In genomic region chr5:157166164-157166493, GRCh38 we compare ENCODE assay signal across 18 cellular contexts. TPM values are rescaled to one million over a fixed set of nuclear protein-coding genes. Genes with fewer than 3 reads are reported as not detected.
DNase-seq lines count a peak whose midpoint lies in the region; ATAC-seq, FAIRE-seq and TF ChIP-seq lines count a peak whose summit lies in the region.
"Had no signal": no experiment of that assay in that cellular context is flagged by ENCODE, and none has a peak within 500 bp of the region (broad histone marks: within the 10 kb centered on the region; RNA-seq: fewer than 3 reads in every experiment).

Gene GARIN3 (minus strand): TSS chr5:157166264. CDS start chr5:157166168, 96 bp downstream.

- H2AFZ ChIP-seq in GM12878 (ENCODE audit: control insufficient read depth, low read depth, low read length) = peak within 1 kb of the TSS; percentile 13; the same call in 1 of the 2 replicates

- CTCF ChIA-PET in GM12878 (lab: Yijun Ruan, JAX) = interaction anchor here (2.5 to 4.1 kb wide), 3 partner anchors 17 to 147 kb away, joined by 15 to 29 read pairs (median 27); no protein-coding TSS in a partner anchor

- H3K9ac ChIP-seq in GM12878 (ENCODE audit: control insufficient read depth, insufficient read depth, low read length) = no peak within 1 kb of the TSS

- no peak for DNase-seq in activated naive CD4-positive, alpha-beta T cell treated with anti-CD3 and anti-CD28 coated beads, Interleukin-2, amount 50 U/mL, for 16 hours
- no peak for DNase-seq in T-helper 17 cell
- no peak for DNase-seq in GM12878 (ENCODE audit: low read depth, low spot score)
- DNase-seq in stimulated activated naive CD8-positive, alpha-beta T cell treated with anti-CD3 and anti-CD28 coated beads, Interleukin-15, amount 100 ng/mL, for 72 hours = no peak
- no peak for DNase-seq in OCI-M1 (lab: John Stamatoyannopoulos, UW)
- DNase-seq: aorta, heart left ventricle, HFFc6, left ventricle myocardium inferior, NCI-H1436, NCI-H2171 treated with DMSO at 0.1 percent for 48 hours, NCI-H774, tibial artery had no signal

- no peaks in the 10 kb centered on the region for H3K79me2 ChIP-seq in GM12878 (ENCODE audit: control insufficient read depth, insufficient read depth, low read length)

- TF ChIP-seq RAD21 in GM12878 (IDR thresholded peaks at IDR 0.05; ENCODE audit: insufficient read depth, low read depth, low read length) = no peak

- H3K4me3 ChIP-seq in GM12878 = no peak within 1 kb of the TSS
- H3K4me3 ChIP-seq: heart left ventricle, left ventricle myocardium inferior, tibial artery had no signal

- SMC1A ChIA-PET in GM12878 (lab: Charles Lee; ENCODE audit: uncharacterized antibody, unreplicated experiment) = interaction anchor here (0.5 to 6.4 kb wide), 7 partner anchors 10 to 106 kb away, joined by 3 to 47 read pairs (median 6); no protein-coding TSS in a partner anchor

- peaks cover 9% of the 10 kb centered on the region for H3K9me3 Mint-ChIP-seq in activated naive CD4-positive, alpha-beta T cell treated with anti-CD3 and anti-CD28 coated beads, Interleukin-2, amount 50 U/mL, for 24 hours
- H3K9me3 Mint-ChIP-seq in stimulated activated naive CD8-positive, alpha-beta T cell treated with anti-CD3 and anti-CD28 coated beads, Interleukin-15, amount 100 ng/mL, for 72 hours = peaks cover 11 to 20% of the 10 kb centered on the region in 2 donors
- H3K9me3 Mint-ChIP-seq: HFFc6, IgD-negative memory B cell had no signal

- in situ Hi-C loops in GM12878 (cut with MboI) = no loop called here

- 84% methylated on average over 4 of the region's 4 CpGs for WGBS in GM12878 (ENCODE audit: insufficient coverage, insufficient replicate concordance, low lambda C conversion rate, missing lambda C conversion rate)

- no peaks in the 10 kb centered on the region for H3K27me3 Mint-ChIP-seq in activated naive CD4-positive, alpha-beta T cell treated with anti-CD3 and anti-CD28 coated beads, Interleukin-2, amount 50 U/mL, for 24 hours
- no peaks in the 10 kb centered on the region for H3K27me3 Mint-ChIP-seq in T-helper 17 cell
- H3K27me3 Mint-ChIP-seq in stimulated activated naive CD8-positive, alpha-beta T cell treated with anti-CD3 and anti-CD28 coated beads, Interleukin-15, amount 100 ng/mL, for 72 hours = no peaks in the 10 kb centered on the region

- POLR2A ChIA-PET in GM12878 (lab: Charles Lee) = interaction anchor here (1.2 to 2.4 kb wide), 2 partner anchors 17 to 85 kb away, joined by 3 to 7 read pairs; no protein-coding TSS in a partner anchor

- H3K9me3 ChIP-seq in T-helper 17 cell (ENCODE audit: control insufficient read depth, low read length, poor library complexity, severe bottlenecking) (peaks cover 2% of the 10 kb centered on the region), GM12878 (replicated peaks; ENCODE audit: control insufficient read depth, insufficient read depth, low read length) (peaks cover 7% of the 10 kb centered on the region; the same call in 2 of the 3 replicates)
- H3K9me3 ChIP-seq: heart left ventricle, left ventricle myocardium inferior, tibial artery had no signal

- H3K27ac ChIP-seq in GM12878 (ENCODE audit: control insufficient read depth, insufficient read depth) = no peak within 1 kb of the TSS
- H3K27ac ChIP-seq: heart left ventricle, left ventricle myocardium inferior, tibial artery had no signal

- H3K36me3 ChIP-seq in GM12878 (ENCODE audit: control insufficient read depth in 2 of 2, insufficient read depth in 2 of 2, low read length in 1 of 2) = no peaks in the 10 kb centered on the region
- H3K36me3 ChIP-seq: heart left ventricle, left ventricle myocardium inferior, tibial artery had no signal

- peak within 1 kb of the TSS; percentile 92 for H3K27ac Mint-ChIP-seq in activated naive CD4-positive, alpha-beta T cell treated with anti-CD3 and anti-CD28 coated beads, Interleukin-2, amount 50 U/mL, for 24 hours
- H3K27ac Mint-ChIP-seq in T-helper 17 cell = peak within 1 kb of the TSS; percentile 93
- H3K27ac Mint-ChIP-seq in stimulated activated naive CD8-positive, alpha-beta T cell treated with anti-CD3 and anti-CD28 coated beads, Interleukin-15, amount 100 ng/mL, for 72 hours = peak within 1 kb of the TSS; percentile 59 to 96

- RAD21 ChIA-PET in GM12878 (lab: Charles Lee; ENCODE audit: unreplicated experiment) = interaction anchor here (1.9 kb wide), 1 partner anchor 53 kb away, joined by 5 read pairs; no protein-coding TSS in a partner anchor

- no peak for FAIRE-seq in GM12878 (lab: Jason Lieb, UNC)

- peaks cover 2% of the 10 kb centered on the region for H3K36me3 Mint-ChIP-seq in activated naive CD4-positive, alpha-beta T cell treated with anti-CD3 and anti-CD28 coated beads, Interleukin-2, amount 50 U/mL, for 24 hours
- H3K36me3 Mint-ChIP-seq in T-helper 17 cell (ENCODE audit: low read depth) = no peaks in the 10 kb centered on the region

- no peak within 1 kb of the TSS for H3K4me2 ChIP-seq in GM12878 (ENCODE audit: control insufficient read depth, insufficient read depth)

- peak within 1 kb of the TSS; percentile 23 for H3K4me3 Mint-ChIP-seq in activated naive CD4-positive, alpha-beta T cell treated with anti-CD3 and anti-CD28 coated beads, Interleukin-2, amount 50 U/mL, for 24 hours
- no peak within 1 kb of the TSS for H3K4me3 Mint-ChIP-seq in T-helper 17 cell
- H3K4me3 Mint-ChIP-seq in stimulated activated naive CD8-positive, alpha-beta T cell treated with anti-CD3 and anti-CD28 coated beads, Interleukin-15, amount 100 ng/mL, for 72 hours = peak within 1 kb of the TSS; percentile 76 to 83

- intact Hi-C loops in GM12878 (cut with micrococcal nuclease; ENCODE audit: unreplicated experiment) = no loop called here

- H4K20me1 ChIP-seq in GM12878 (ENCODE audit: control insufficient read depth, insufficient read depth) = no peaks in the 10 kb centered on the region

- H3K4me1 ChIP-seq in GM12878 (ENCODE audit: control insufficient read depth, insufficient read depth, low read length) = peaks cover 6% of the 10 kb centered on the region
- H3K4me1 ChIP-seq: heart left ventricle, left ventricle myocardium inferior, tibial artery had no signal

- TF ChIP-seq POLR2A in GM12878 (IDR thresholded peaks at IDR 0.05; ENCODE audit: low read depth, low read length) = no peak

- no peak for TF ChIP-seq CTCF in GM12878 (IDR thresholded peaks at IDR 0.05 in 2 of 3, conservative IDR thresholded peaks at IDR 0.05 in 1 of 3; ENCODE audit: control insufficient read depth in 2 of 3, extremely low read depth in 1 of 3, insufficient read depth in 1 of 3, low read depth in 3 of 3, low read length in 3 of 3)

- peaks cover 70% of the 10 kb centered on the region for H3K4me1 Mint-ChIP-seq in activated naive CD4-positive, alpha-beta T cell treated with anti-CD3 and anti-CD28 coated beads, Interleukin-2, amount 50 U/mL, for 24 hours
- H3K4me1 Mint-ChIP-seq in T-helper 17 cell = peaks cover 38% of the 10 kb centered on the region
- peaks cover 84% of the 10 kb centered on the region for H3K4me1 Mint-ChIP-seq in stimulated activated naive CD8-positive, alpha-beta T cell treated with anti-CD3 and anti-CD28 coated beads, Interleukin-15, amount 100 ng/mL, for 72 hours

- TF ChIP-seq EP300 in GM12878 (IDR thresholded peaks at IDR 0.05; ENCODE audit: borderline replicate concordance in 1 of 2, control insufficient read depth in 1 of 2, low read depth in 2 of 2, low read length in 2 of 2) = no peak

- BruUV-seq in GM12878 (replicated peaks; lab: Mats Ljungman, UMichigan) = no TSS peak

- ATAC-seq in T-helper 17 cell (no peak), GM12878 (no peak), HG03025 (IDR thresholded peaks at IDR 0.05; ENCODE audit: low FRiP score, unreplicated experiment) (no peak)
- no peak for ATAC-seq in stimulated activated naive CD8-positive, alpha-beta T cell treated with anti-CD3 and anti-CD28 coated beads, Interleukin-15, amount 100 ng/mL, for 72 hours
- ATAC-seq: heart left ventricle had no signal

- H3K27me3 ChIP-seq in GM12878 (replicated peaks in 1 of 2; ENCODE audit: control insufficient read depth in 2 of 2, insufficient read depth in 2 of 2, low read length in 1 of 2) = no peaks in the 10 kb centered on the region; a peak in 1 of 4 replicates

TF ChIP-seq in GM12878, 131 proteins besides CTCF, POLR2A, EP300 and RAD21 (continues in another document):
- TF ChIP-seq TAF1 (IDR thresholded peaks at IDR 0.05; ENCODE audit: borderline replicate concordance, low read depth, low read length) (no peak), MEF2B (IDR thresholded peaks at IDR 0.05; ENCODE audit: partially characterized antibody, poor library complexity, severe bottlenecking) (no peak)

RNA-seq across cellular contexts. Expression of gene GARIN3, which starts in this region (rescaled TPM):
- not detected for total RNA-seq in T-helper 17 cell
- total RNA-seq in GM12878 (2013; cell fraction: nucleolus; rRNA removed) = not detected in 2 replicates
- total RNA-seq in GM12878 (2014; rRNA removed) = not detected in 2 replicates
- not detected in 2 replicates for total RNA-seq in GM12878 (2014; rRNA removed; fragmentation: Illumina TruSeq; extraction: Trizol)
- not detected in 2 replicates for total RNA-seq in GM12878 (2021)
- not detected for polyA plus RNA-seq in GM12878 (2011; ENCODE audit: low read depth)
- not detected in 2 replicates for polyA plus RNA-seq in GM12878 (2011; rRNA removed)
- polyA plus RNA-seq in GM12878 (2011; cell fraction: cytosol; rRNA removed) = not detected in 2 replicates
- polyA plus RNA-seq in GM12878 (2011; cell fraction: nucleus; rRNA removed) = not detected in 2 replicates
- polyA plus RNA-seq in GM12878 (2012) = not detected in 2 replicates
- not detected in 2 replicates for polyA plus RNA-seq in GM12878 (2014; fragmentation: Illumina TruSeq; extraction: Trizol)
- not detected for polyA plus RNA-seq in GM12878 (2014; fragmentation: Nextera tagmentation; extraction: Ambion mirVana)
- not detected in 2 replicates for polyA plus RNA-seq in GM12878 (2014; rRNA removed)
- under 1 TPM in 1 of 2 experiments, not detected in 1; 0.15 TPM for polyA plus RNA-seq in GM12878 (2016; fragmentation: Nextera tagmentation; extraction: Ambion mirVana)
- not detected in 2 replicates for polyA minus RNA-seq in GM12878 (2011; rRNA and poly(A)+ RNA removed)
- polyA minus RNA-seq in GM12878 (2011; cell fraction: cytosol; rRNA and poly(A)+ RNA removed) = not detected in 2 replicates
- not detected in 2 replicates for polyA minus RNA-seq in GM12878 (2011; cell fraction: nucleus; rRNA and poly(A)+ RNA removed)
- total RNA-seq: aorta, Daoy, heart left ventricle, HFFc6, left ventricle myocardium inferior, MCF 10A had no signal
- polyA plus RNA-seq: aorta, heart left ventricle, IgD-negative memory B cell had no signal
